Comparison of ENCODE assay signal across 1 cellular context in the genomic region with DNA sequence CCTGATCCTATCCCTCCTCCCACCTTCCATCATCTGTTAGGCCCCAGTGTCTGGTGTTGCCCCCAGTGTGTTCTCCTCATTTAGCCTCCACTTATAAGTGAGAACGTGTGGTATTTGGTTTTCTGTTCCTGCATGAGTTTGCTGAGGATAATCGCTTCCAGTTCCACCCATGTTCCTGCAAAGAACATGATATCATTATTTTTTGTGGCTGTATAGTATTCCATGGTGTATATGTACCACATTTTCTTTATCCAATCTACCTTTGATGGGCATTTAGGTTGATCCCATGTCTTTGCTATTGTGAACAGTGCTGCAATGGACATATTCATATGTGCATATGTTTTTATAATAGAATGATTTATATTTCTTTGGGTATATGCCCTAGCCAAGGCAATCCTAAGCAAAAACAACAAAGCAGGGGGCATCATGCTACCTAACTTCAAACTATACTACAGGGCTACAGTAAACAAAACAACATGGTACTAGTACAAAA.
TF ChIP-seq lines count a peak whose summit lies in the region.

No MANE protein-coding gene starts in this region.

TF ChIP-seq in K562, 482 proteins besides CTCF, POLR2A, EP300 and RAD21 (continued from another document):
- TF ChIP-seq, protein P1, sequence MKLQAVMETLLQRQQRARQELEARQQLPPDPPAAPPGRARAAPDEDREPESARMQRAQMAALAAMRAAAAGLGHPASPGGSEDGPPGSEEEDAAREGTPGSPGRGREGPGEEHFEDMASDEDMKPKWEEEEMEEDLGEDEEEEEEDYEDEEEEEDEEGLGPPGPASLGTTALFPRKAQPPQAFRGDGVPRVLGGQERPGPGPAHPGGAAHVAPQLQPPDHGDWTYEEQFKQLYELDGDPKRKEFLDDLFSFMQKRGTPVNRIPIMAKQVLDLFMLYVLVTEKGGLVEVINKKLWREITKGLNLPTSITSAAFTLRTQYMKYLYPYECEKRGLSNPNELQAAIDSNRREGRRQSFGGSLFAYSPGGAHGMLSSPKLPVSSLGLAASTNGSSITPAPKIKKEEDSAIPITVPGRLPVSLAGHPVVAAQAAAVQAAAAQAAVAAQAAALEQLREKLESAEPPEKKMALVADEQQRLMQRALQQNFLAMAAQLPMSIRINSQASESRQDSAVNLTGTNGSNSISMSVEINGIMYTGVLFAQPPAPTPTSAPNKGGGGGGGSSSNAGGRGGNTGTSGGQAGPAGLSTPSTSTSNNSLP (IDR thresholded peaks at IDR 0.05; ENCODE audit: borderline replicate concordance, low read depth, low read length), result no peak
- TF ChIP-seq KDM1A (IDR thresholded peaks at IDR 0.05) (0 out of 4 replicates have a peak, but pooled peaks have one; percentile 7 to 34), ZNF146 (CRISPR knock-in tag; IDR thresholded peaks at IDR 0.05; ENCODE audit: unreplicated experiment) (peak; percentile 94), ZNF121 (CRISPR knock-in tag; conservative IDR thresholded peaks at IDR 0.05) (no peak), MAFG (tag; conservative IDR thresholded peaks at IDR 0.05) (no peak), CBX1 (IDR thresholded peaks at IDR 0.05; ENCODE audit: low read depth) (no peak), SMARCA5 (IDR thresholded peaks at IDR 0.05) (no peak), ZBTB1 (CRISPR knock-in tag; IDR thresholded peaks at IDR 0.05; ENCODE audit: borderline replicate concordance, low read depth) (no peak), FUS (optimal IDR thresholded peaks at IDR 0.05; ENCODE audit: low read depth, low read length) (no peak), OTX1 (CRISPR knock-in tag; IDR thresholded peaks at IDR 0.05) (no peak), EHMT2 (IDR thresholded peaks at IDR 0.05) (no peak), E2F8 (IDR thresholded peaks at IDR 0.05; ENCODE audit: low read depth, partially characterized antibody) (no peak), ZNF217 (CRISPR knock-in tag; IDR thresholded peaks at IDR 0.05) (no peak), NFE2 (IDR thresholded peaks at IDR 0.05; ENCODE audit: low read depth) (no peak), PTBP1 (IDR thresholded peaks at IDR 0.05; ENCODE audit: low read depth, low read length) (no peak), BCOR (IDR thresholded peaks at IDR 0.05) (peak; percentile 51; the same call in 1 of the 2 replicates), TCF7L2 (IDR thresholded peaks at IDR 0.05; ENCODE audit: low read depth, low read length) (no peak), ZBTB49 (CRISPR knock-in tag; IDR thresholded peaks at IDR 0.05; ENCODE audit: borderline replicate concordance) (no peak), AFF1 (IDR thresholded peaks at IDR 0.05; ENCODE audit: low read depth in 1 of 2, partially characterized antibody in 2 of 2) (no peak), E2F4 (CRISPR knock-in tag; IDR thresholded peaks at IDR 0.05; ENCODE audit: low read depth) (no peak), RFX1 (IDR thresholded peaks at IDR 0.05) (no peak)
- TF ChIP-seq, protein P2, sequence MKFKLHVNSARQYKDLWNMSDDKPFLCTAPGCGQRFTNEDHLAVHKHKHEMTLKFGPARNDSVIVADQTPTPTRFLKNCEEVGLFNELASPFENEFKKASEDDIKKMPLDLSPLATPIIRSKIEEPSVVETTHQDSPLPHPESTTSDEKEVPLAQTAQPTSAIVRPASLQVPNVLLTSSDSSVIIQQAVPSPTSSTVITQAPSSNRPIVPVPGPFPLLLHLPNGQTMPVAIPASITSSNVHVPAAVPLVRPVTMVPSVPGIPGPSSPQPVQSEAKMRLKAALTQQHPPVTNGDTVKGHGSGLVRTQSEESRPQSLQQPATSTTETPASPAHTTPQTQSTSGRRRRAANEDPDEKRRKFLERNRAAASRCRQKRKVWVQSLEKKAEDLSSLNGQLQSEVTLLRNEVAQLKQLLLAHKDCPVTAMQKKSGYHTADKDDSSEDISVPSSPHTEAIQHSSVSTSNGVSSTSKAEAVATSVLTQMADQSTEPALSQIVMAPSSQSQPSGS (CRISPR knock-in tag; IDR thresholded peaks at IDR 0.05), result no peak
- TF ChIP-seq, protein P3, sequence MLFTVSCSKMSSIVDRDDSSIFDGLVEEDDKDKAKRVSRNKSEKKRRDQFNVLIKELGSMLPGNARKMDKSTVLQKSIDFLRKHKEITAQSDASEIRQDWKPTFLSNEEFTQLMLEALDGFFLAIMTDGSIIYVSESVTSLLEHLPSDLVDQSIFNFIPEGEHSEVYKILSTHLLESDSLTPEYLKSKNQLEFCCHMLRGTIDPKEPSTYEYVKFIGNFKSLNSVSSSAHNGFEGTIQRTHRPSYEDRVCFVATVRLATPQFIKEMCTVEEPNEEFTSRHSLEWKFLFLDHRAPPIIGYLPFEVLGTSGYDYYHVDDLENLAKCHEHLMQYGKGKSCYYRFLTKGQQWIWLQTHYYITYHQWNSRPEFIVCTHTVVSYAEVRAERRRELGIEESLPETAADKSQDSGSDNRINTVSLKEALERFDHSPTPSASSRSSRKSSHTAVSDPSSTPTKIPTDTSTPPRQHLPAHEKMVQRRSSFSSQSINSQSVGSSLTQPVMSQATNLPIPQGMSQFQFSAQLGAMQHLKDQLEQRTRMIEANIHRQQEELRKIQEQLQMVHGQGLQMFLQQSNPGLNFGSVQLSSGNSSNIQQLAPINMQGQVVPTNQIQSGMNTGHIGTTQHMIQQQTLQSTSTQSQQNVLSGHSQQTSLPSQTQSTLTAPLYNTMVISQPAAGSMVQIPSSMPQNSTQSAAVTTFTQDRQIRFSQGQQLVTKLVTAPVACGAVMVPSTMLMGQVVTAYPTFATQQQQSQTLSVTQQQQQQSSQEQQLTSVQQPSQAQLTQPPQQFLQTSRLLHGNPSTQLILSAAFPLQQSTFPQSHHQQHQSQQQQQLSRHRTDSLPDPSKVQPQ (CRISPR knock-in tag; IDR thresholded peaks at IDR 0.05; ENCODE audit: borderline replicate concordance), result no peak
- TF ChIP-seq, protein P4, sequence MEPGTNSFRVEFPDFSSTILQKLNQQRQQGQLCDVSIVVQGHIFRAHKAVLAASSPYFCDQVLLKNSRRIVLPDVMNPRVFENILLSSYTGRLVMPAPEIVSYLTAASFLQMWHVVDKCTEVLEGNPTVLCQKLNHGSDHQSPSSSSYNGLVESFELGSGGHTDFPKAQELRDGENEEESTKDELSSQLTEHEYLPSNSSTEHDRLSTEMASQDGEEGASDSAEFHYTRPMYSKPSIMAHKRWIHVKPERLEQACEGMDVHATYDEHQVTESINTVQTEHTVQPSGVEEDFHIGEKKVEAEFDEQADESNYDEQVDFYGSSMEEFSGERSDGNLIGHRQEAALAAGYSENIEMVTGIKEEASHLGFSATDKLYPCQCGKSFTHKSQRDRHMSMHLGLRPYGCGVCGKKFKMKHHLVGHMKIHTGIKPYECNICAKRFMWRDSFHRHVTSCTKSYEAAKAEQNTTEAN (CRISPR knock-in tag; IDR thresholded peaks at IDR 0.05), result no peak
